ENCODE assay signal across 8 cellular contexts in genomic region chrX:65677954-65678469, GRCh38. TPM values are rescaled to one million over a fixed set of nuclear protein-coding genes. Genes with fewer than 3 reads are reported as not detected.
DNase-seq lines count a peak whose midpoint lies in the region; ATAC-seq and TF ChIP-seq lines count a peak whose summit lies in the region.

No MANE protein-coding gene starts in this region.

- H3K4me3 ChIP-seq in cardiac fibroblast (replicated peaks in 1 of 2; ENCODE audit: low read depth in 2 of 2, low read length in 2 of 2): peak overlapping the region in 1 of 2 donors; percentile 18
- no peak overlapping the region for H3K4me3 ChIP-seq in mesodermal cell (ENCODE audit: extremely low read depth, insufficient read depth, low read length, poor library complexity, severe bottlenecking)

- peaks cover 71% of the 10 kb centered on the region for H3K36me3 Mint-ChIP-seq in stimulated activated naive CD8-positive, alpha-beta T cell treated with anti-CD3 and anti-CD28 coated beads, Interleukin-15, Interleukin-2, amounts not matched to agents 100 ng/mL and 50 ng/mL, for 24 hours (ENCODE audit: low read depth)

- peaks cover 88% of the 10 kb centered on the region for H3K4me1 Mint-ChIP-seq in stimulated activated naive CD8-positive, alpha-beta T cell treated with anti-CD3 and anti-CD28 coated beads, Interleukin-15, Interleukin-2, amounts not matched to agents 100 ng/mL and 50 ng/mL, for 24 hours (ENCODE audit: low read depth)

- TF ChIP-seq CTCF in cardiac fibroblast (IDR thresholded peaks at IDR 0.05; ENCODE audit: low read depth, low read length): no peak

- no peak for ATAC-seq in stimulated activated naive CD8-positive, alpha-beta T cell treated with anti-CD3 and anti-CD28 coated beads, Interleukin-15, Interleukin-2, amounts not matched to agents 100 U/mL and 50 U/mL, for 24 hours
- no peak for ATAC-seq in GM18511 (IDR thresholded peaks at IDR 0.05; ENCODE audit: unreplicated experiment)
- ATAC-seq in GM21367 (IDR thresholded peaks at IDR 0.05; ENCODE audit: unreplicated experiment): no peak
- no peak for ATAC-seq in HG02588 (IDR thresholded peaks at IDR 0.05; ENCODE audit: unreplicated experiment)

- peaks cover 30% of the 10 kb centered on the region for H3K36me3 ChIP-seq in mesodermal cell (ENCODE audit: control insufficient read depth, insufficient read depth, low read length)

- no CpG with 5 or more reads among the region's 3 CpGs for WGBS in mesodermal cell (ENCODE audit: insufficient coverage in 2 of 2), 2 experiments

- H3K4me3 Mint-ChIP-seq in stimulated activated naive CD8-positive, alpha-beta T cell treated with anti-CD3 and anti-CD28 coated beads, Interleukin-15, Interleukin-2, amounts not matched to agents 100 ng/mL and 50 ng/mL, for 24 hours: peak overlapping the region; percentile 54

- no peak for DNase-seq in stimulated activated naive CD8-positive, alpha-beta T cell treated with anti-CD3 and anti-CD28 coated beads, Interleukin-15, Interleukin-2, amounts not matched to agents 100 U/mL and 50 U/mL, for 24 hours
- peak; percentile 93 for DNase-seq in cardiac fibroblast (ENCODE audit: low read depth in 2 of 2)
- DNase-seq in epidermal melanocyte (ENCODE audit: insufficient read length, low spot score): no peak

- no peaks in the 10 kb centered on the region for H3K27me3 Mint-ChIP-seq in stimulated activated naive CD8-positive, alpha-beta T cell treated with anti-CD3 and anti-CD28 coated beads, Interleukin-15, Interleukin-2, amounts not matched to agents 100 ng/mL and 50 ng/mL, for 24 hours

- peaks cover 15% of the 10 kb centered on the region for H3K4me1 ChIP-seq in mesodermal cell (ENCODE audit: control insufficient read depth, insufficient read depth, low read length, poor library complexity, severe bottlenecking)

- peak overlapping the region; percentile 36 for H3K27ac ChIP-seq in mesodermal cell (ENCODE audit: low read depth, low read length, severe bottlenecking)

- H3K9me3 Mint-ChIP-seq in stimulated activated naive CD8-positive, alpha-beta T cell treated with anti-CD3 and anti-CD28 coated beads, Interleukin-15, Interleukin-2, amounts not matched to agents 100 ng/mL and 50 ng/mL, for 24 hours: no peaks in the 10 kb centered on the region

- H3K9me3 ChIP-seq in mesodermal cell (ENCODE audit: control insufficient read depth, low read length): no peaks in the 10 kb centered on the region

- H3K27ac Mint-ChIP-seq in stimulated activated naive CD8-positive, alpha-beta T cell treated with anti-CD3 and anti-CD28 coated beads, Interleukin-15, Interleukin-2, amounts not matched to agents 100 ng/mL and 50 ng/mL, for 24 hours: peak overlapping the region; percentile 84

RNA-seq across cellular contexts. Expression of gene MSN, which starts 10.6 kb away (rescaled TPM):
- 491 TPM for polyA plus RNA-seq in mesodermal cell (2013, experiment 1 of 2)
- polyA plus RNA-seq in mesodermal cell (2013, experiment 2 of 2): 426 TPM

Comparison
In these comparisons a context has a peak if more than half of its experiments do, and no peak if none do; other contexts are left out.
1. DNase-seq: peak in cardiac fibroblast (2 of 2); none in stimulated activated naive CD8-positive, alpha-beta T cell treated with anti-CD3 and anti-CD28 coated beads, Interleukin-15, Interleukin-2, amounts not matched to agents 100 U/mL and 50 U/mL, for 24 hours (single experiment) and epidermal melanocyte (single experiment).